1 cellular context compared by ENCODE assay signal in the genomic region with DNA sequence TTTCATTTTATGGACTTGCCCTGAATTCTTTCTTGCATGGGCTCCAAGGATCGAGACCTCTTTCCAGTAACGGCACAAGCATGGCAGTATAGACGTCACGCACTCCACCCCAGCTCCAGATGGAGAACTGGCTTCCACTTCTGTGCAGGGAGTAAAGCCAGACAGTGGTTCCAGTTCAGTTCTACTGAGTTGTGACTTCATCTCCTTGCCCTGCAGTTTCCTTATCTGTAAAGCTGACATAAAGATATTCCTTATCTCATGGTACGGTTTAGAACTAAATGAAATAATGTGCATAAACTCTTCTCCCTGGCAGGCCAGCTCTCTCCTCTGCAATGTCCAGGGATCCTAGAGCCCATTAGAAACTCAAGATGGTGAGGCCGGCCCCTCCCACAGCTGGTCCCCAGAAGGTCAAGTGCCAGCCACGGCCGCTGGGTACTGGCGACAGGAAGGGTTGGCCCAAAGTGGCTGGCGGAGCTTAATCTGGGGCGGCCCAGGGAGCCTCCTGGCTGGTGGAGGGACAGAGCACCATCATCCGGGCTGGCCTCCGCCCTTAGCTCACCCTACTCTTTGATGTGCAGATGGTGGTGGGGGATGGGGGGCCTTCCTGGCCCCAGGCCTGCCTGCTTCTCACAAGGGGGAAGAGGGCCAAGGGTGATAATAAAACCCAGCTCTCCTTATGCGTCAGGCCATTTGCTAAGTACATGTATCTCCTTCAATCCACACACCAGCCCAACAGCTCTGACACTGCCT.
TF ChIP-seq lines count a peak whose summit lies in the region.

No MANE protein-coding gene starts in this region.

TF ChIP-seq in WTC11, 78 proteins besides CTCF, POLR2A, EP300 and RAD21 (continued from another document):
- peak; percentile 37; the same call in 1 of the 2 replicates for TF ChIP-seq ZNF281 (CRISPR knock-in tag; IDR thresholded peaks at IDR 0.05)
